Comparison of ENCODE assay signal across 2 cellular contexts in genomic region chr14:34596891-34597290, GRCh38.
TF ChIP-seq lines count a peak whose summit lies in the region.

No MANE protein-coding gene starts in this region.

TF ChIP-seq in HEK293, 187 proteins besides CTCF, POLR2A, EP300 and RAD21:
- TF ChIP-seq EGR2 (tag by site-specific recombination; IDR thresholded peaks at IDR 0.05; ENCODE audit: low read depth) (0 out of 2 replicates have a peak, but pooled peaks have one; percentile 14), ZNF639 (tag by site-specific recombination; IDR thresholded peaks at IDR 0.05) (no peak)

TF ChIP-seq in HepG2, 621 proteins besides CTCF, POLR2A, EP300 and RAD21:
- TF ChIP-seq PBX3 (CRISPR knock-in tag; IDR thresholded peaks at IDR 0.05; ENCODE audit: borderline replicate concordance) (0 out of 2 replicates have a peak, but pooled peaks have one; percentile 30), RBM22 (optimal IDR thresholded peaks at IDR 0.05; ENCODE audit: low read length) (peak; percentile 55), MEIS2 (CRISPR knock-in tag; IDR thresholded peaks at IDR 0.05) (0 out of 2 replicates have a peak, but pooled peaks have one; percentile 26), ZNF431 (CRISPR knock-in tag; IDR thresholded peaks at IDR 0.05; ENCODE audit: borderline replicate concordance, low read depth) (no peak), ZXDC (CRISPR knock-in tag; IDR thresholded peaks at IDR 0.05) (0 out of 2 replicates have a peak, but pooled peaks have one; percentile 39), POLR2AphosphoS5 (IDR thresholded peaks at IDR 0.05; ENCODE audit: low read depth, low read length) (0 out of 2 replicates have a peak, but pooled peaks have one; percentile 22), ZNF512B (CRISPR knock-in tag; IDR thresholded peaks at IDR 0.05; ENCODE audit: borderline replicate concordance) (no peak), ZNF180 (CRISPR knock-in tag; IDR thresholded peaks at IDR 0.05; ENCODE audit: borderline replicate concordance, low read depth) (0 out of 2 replicates have a peak, but pooled peaks have one; percentile 40), TBP (CRISPR knock-in tag; IDR thresholded peaks at IDR 0.05) (0 out of 2 replicates have a peak, but pooled peaks have one; percentile 60)
